13 cellular contexts compared by ENCODE assay signal in the genomic region with DNA sequence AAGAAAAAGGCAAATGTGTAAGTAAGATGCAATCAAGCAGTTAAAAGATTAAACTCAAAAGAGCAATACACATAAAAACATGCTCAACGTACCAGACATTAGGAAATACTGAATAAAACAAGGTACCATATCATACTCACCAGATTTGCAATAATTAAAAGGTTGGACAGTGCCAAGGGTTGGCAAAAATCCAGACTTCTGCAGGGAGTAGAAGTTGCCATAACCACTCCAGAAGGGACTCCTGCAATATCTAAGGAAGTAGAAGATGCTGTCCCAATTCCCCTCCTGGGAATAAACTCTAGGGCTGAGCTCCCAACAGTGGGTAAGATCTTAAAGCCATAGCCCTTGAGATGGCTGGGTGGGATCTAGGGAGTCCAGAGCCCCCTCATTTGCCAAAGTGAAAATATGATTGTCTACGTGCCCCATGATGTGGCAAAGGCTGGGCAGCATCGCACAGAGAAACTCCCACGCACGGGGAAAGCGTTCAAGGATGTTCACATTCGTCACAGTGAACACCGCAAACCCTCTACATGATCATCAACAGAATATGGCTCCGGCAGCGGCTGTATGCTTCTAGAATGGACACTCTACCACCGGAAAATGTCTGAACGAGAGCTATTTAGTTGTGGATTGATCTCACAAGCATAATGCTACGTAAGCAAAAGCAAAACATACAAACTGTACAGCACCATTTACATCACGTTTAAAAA. TPM values are rescaled to one million over a fixed set of nuclear protein-coding genes. Genes with fewer than 3 reads are reported as not detected.
DNase-seq lines count a peak whose midpoint lies in the region; ATAC-seq and TF ChIP-seq lines count a peak whose summit lies in the region.
"Had no signal": no experiment of that assay in that cellular context is flagged by ENCODE, and none has a peak within 500 bp of the region (broad histone marks: within the 10 kb centered on the region; RNA-seq: fewer than 3 reads in every experiment).

No MANE protein-coding gene starts in this region.

- ATAC-seq in GM18502 (IDR thresholded peaks at IDR 0.05; ENCODE audit: poor library complexity, unreplicated experiment) (no peak), GM19324 (IDR thresholded peaks at IDR 0.05; ENCODE audit: low FRiP score, unreplicated experiment) (no peak)

- H3K27me3 Mint-ChIP-seq in MCF 10A (ENCODE audit: insufficient read depth, unreplicated experiment) (no peaks in the 10 kb centered on the region), mesothelial cell of epicardium (ENCODE audit: low read depth) (no peaks in the 10 kb centered on the region), CD14-positive monocyte (ENCODE audit: low read depth in 3 of 3) (peaks cover 0 to 2% (median 0%) of the 10 kb centered on the region in 3 donors)

- no peak for TF ChIP-seq EP300 in suprapubic skin (IDR thresholded peaks at IDR 0.05)

- H3K9me3 Mint-ChIP-seq in MCF 10A (ENCODE audit: unreplicated experiment) = no peaks in the 10 kb centered on the region
- H3K9me3 Mint-ChIP-seq in mesothelial cell of epicardium = no peaks in the 10 kb centered on the region
- H3K9me3 Mint-ChIP-seq in CD14-positive monocyte = no peaks in the 10 kb centered on the region

- no peaks in the 10 kb centered on the region for H3K9me3 ChIP-seq in suprapubic skin

- WGBS in suprapubic skin = 88% methylated on average over 14 of the region's 14 CpGs

- TF ChIP-seq POLR2A in suprapubic skin (IDR thresholded peaks at IDR 0.05) = no peak

- TF ChIP-seq CTCF in MCF 10A (IDR thresholded peaks at IDR 0.05; ENCODE audit: unreplicated experiment) (no peak), mesothelial cell of epicardium (IDR thresholded peaks at IDR 0.05; ENCODE audit: unreplicated experiment) (no peak), suprapubic skin (IDR thresholded peaks at IDR 0.05) (no peak), CD14-positive monocyte (IDR thresholded peaks at IDR 0.05) (no peak)

- H3K4me3 Mint-ChIP-seq in MCF 10A (ENCODE audit: unreplicated experiment) (peak overlapping the region; percentile 41), mesothelial cell of epicardium (no peak overlapping the region), CD14-positive monocyte (no peak overlapping the region)

- H3K27me3 ChIP-seq in suprapubic skin = no peaks in the 10 kb centered on the region

- intact Hi-C loops in MCF 10A (cut with micrococcal nuclease) = no loop called here
- intact Hi-C loops in CD14-positive monocyte (cut with micrococcal nuclease) = no loop called here

- POLR2A ChIA-PET in MCF 10A (lab: Yijun Ruan, JAX) = interaction anchor here (0.7 to 6.0 kb wide), 3 partner anchors 9 to 62 kb away, joined by 3 to 130 read pairs (median 3); partner anchors contain the start of genes KCTD10 and UBE3B

- peak overlapping the region; percentile 82 for H3K27ac ChIP-seq in suprapubic skin

- H3K4me1 ChIP-seq in suprapubic skin = peaks cover 87% of the 10 kb centered on the region

- peak; percentile 23 for DNase-seq in DMS 273 (lab: John Stamatoyannopoulos, UW; ENCODE audit: unreplicated experiment)
- DNase-seq in DMS 273 treated with DMSO at 0.1 percent for 48 hours (lab: John Stamatoyannopoulos, UW) = no peak
- DNase-seq in MCF 10A (ENCODE audit: unreplicated experiment) = peak; percentile 34
- DNase-seq in mesothelial cell of epicardium (ENCODE audit: low spot score in 2 of 2, unreplicated experiment in 2 of 2) = no peak
- no peak for DNase-seq in suprapubic skin (ENCODE audit: low spot score in 2 of 2)
- DNase-seq in CD14-positive monocyte (ENCODE audit: low spot score) = no peak
- DNase-seq: anterior cingulate cortex, DND-41, erythroblast, NCI-H187 treated with DMSO at 0.1 percent for 48 hours, T1000 had no signal

- H3K4me3 ChIP-seq in suprapubic skin = no peak overlapping the region

- peaks cover 32% of the 10 kb centered on the region for H3K36me3 ChIP-seq in suprapubic skin

- peaks cover 66% of the 10 kb centered on the region for H3K36me3 Mint-ChIP-seq in MCF 10A (ENCODE audit: insufficient read depth, unreplicated experiment)
- H3K36me3 Mint-ChIP-seq in mesothelial cell of epicardium = peaks cover 16% of the 10 kb centered on the region
- H3K36me3 Mint-ChIP-seq in CD14-positive monocyte = peaks cover 43 to 72% of the 10 kb centered on the region in 2 donors

- peak overlapping the region; percentile 97 for H3K27ac Mint-ChIP-seq in MCF 10A (ENCODE audit: low read depth, unreplicated experiment)
- H3K27ac Mint-ChIP-seq in mesothelial cell of epicardium = peak overlapping the region; percentile 99
- H3K27ac Mint-ChIP-seq in CD14-positive monocyte = no peak overlapping the region

- H3K4me1 Mint-ChIP-seq in MCF 10A (ENCODE audit: insufficient read depth, unreplicated experiment) = peaks cover 47% of the 10 kb centered on the region
- peaks cover 53% of the 10 kb centered on the region for H3K4me1 Mint-ChIP-seq in mesothelial cell of epicardium
- peaks cover 55% of the 10 kb centered on the region for H3K4me1 Mint-ChIP-seq in CD14-positive monocyte

- CTCF ChIA-PET in MCF 10A (lab: Yijun Ruan, JAX) = interaction anchor here (1.3 to 2.5 kb wide), 2 partner anchors 12 to 32 kb away, joined by 5 to 10 read pairs; partner anchors contain the start of genes KCTD10 and UBE3B

- BruUV-seq in MCF 10A (replicated peaks; lab: Mats Ljungman, UMichigan) = no TSS peak

RNA-seq across cellular contexts. Expression of gene KCTD10, which starts 12.3 kb away (rescaled TPM):
- total RNA-seq in MCF 10A (2022) (44.9 and 45.7 TPM in 2 replicates), mesothelial cell of epicardium (54.0 to 56.2 TPM (median 54.8 TPM) in 3 replicates), suprapubic skin (10 to 100 TPM; 34.7 to 56.3 (median 41.7) TPM)
- 10 to 100 TPM; 20.0 to 21.0 TPM for polyA plus RNA-seq in CD14-positive monocyte

RNA-seq across cellular contexts. Expression of gene UBE3B, which starts 12.6 kb away (rescaled TPM):
- total RNA-seq in MCF 10A (2022) (38.6 and 40.0 TPM in 2 replicates), mesothelial cell of epicardium (41.4 to 47.1 TPM (median 42.8 TPM) in 3 replicates), suprapubic skin (10 to 100 TPM; 53.2 to 94.1 (median 61.6) TPM)
- polyA plus RNA-seq in CD14-positive monocyte = 10 to 100 TPM; 14.4 to 18.2 TPM

Comparison
In these comparisons a context has a peak if more than half of its experiments do, and no peak if none do; other contexts are left out.
1. DNase-seq: peak in DMS 273 (single experiment) and MCF 10A (single experiment); none in DMS 273 treated with DMSO at 0.1 percent for 48 hours (single experiment), mesothelial cell of epicardium (0 of 2), suprapubic skin (0 of 2) and CD14-positive monocyte (single experiment).
2. H3K27ac Mint-ChIP-seq: peak in MCF 10A (single experiment) and mesothelial cell of epicardium (single experiment); none in CD14-positive monocyte (0 of 7).